ENCODE assay signal across 8 cellular contexts in genomic region chr22:32411388-32411787, GRCh38. TPM values are rescaled to one million over a fixed set of nuclear protein-coding genes. Genes with fewer than 3 reads are reported as not detected.
DNase-seq lines count a peak whose midpoint lies in the region; ATAC-seq, FAIRE-seq and TF ChIP-seq lines count a peak whose summit lies in the region.

No MANE protein-coding gene starts in this region.

- H3K27me3 Mint-ChIP-seq in nephron progenitor cell (ENCODE audit: low read depth, poor library complexity) = peaks cover 28% of the 10 kb centered on the region

- H2AFZ ChIP-seq in endothelial cell of umbilical vein (ENCODE audit: low read depth, low read length) = peak overlapping the region; percentile 91

- peaks cover 26% of the 10 kb centered on the region for H3K4me1 Mint-ChIP-seq in nephron progenitor cell

- dilution Hi-C loops in endothelial cell of umbilical vein (cut with MboI; ENCODE audit: extremely low pct_ligation_motif_present, low sequenced_read_pairs) = no loop called here

- no peaks in the 10 kb centered on the region for H4K20me1 ChIP-seq in endothelial cell of umbilical vein (replicated peaks; ENCODE audit: control insufficient read depth, extremely low read depth, insufficient read depth, low read length)

- peaks cover 0 to 2% of the 10 kb centered on the region in 2 experiments for H3K27me3 ChIP-seq in endothelial cell of umbilical vein (ENCODE audit: control insufficient read depth in 2 of 2, insufficient read depth in 2 of 2, low read length in 2 of 2)

- peaks cover 14% of the 10 kb centered on the region for H3K4me1 ChIP-seq in endothelial cell of umbilical vein (ENCODE audit: control insufficient read depth, extremely low read depth, insufficient read depth, low read length)

- intact Hi-C loops in endothelial cell of umbilical vein (cut with micrococcal nuclease) = no loop called here

- CTCF ChIA-PET in endothelial cell of umbilical vein (lab: Charles Lee) = interaction anchor here (0.7 to 2.6 kb wide), 5 partner anchors 14 to 441 kb away, joined by 3 to 33 read pairs (median 6); partner anchors contain the start of gene FBXO7

- H3K9me1 ChIP-seq in endothelial cell of umbilical vein (replicated peaks; ENCODE audit: control insufficient read depth, extremely low read depth, insufficient read depth, low read length) = no peaks in the 10 kb centered on the region

- no peak for TF ChIP-seq CTCF in endothelial cell of umbilical vein (IDR thresholded peaks at IDR 0.05; ENCODE audit: extremely low read depth in 1 of 2, insufficient read depth in 1 of 2, low read depth in 1 of 2, low read length in 2 of 2)
- TF ChIP-seq CTCF in nephron progenitor cell (IDR thresholded peaks at IDR 0.05) = no peak

- FAIRE-seq in endothelial cell of umbilical vein (lab: Jason Lieb, UNC) = no peak

- POLR2A ChIA-PET in endothelial cell of umbilical vein (lab: Charles Lee) = interaction anchor here (1.2 kb wide), 1 partner anchor 63 kb away, joined by 3 read pairs; the partner anchor contains the start of gene FBXO7

- TF ChIP-seq POLR2A in endothelial cell of umbilical vein (IDR thresholded peaks at IDR 0.05; ENCODE audit: low read depth, low read length) = no peak

- peak overlapping the region; percentile 91 for H3K9ac ChIP-seq in SK-N-MC (ENCODE audit: insufficient read length)
- H3K9ac ChIP-seq in endothelial cell of umbilical vein (replicated peaks; ENCODE audit: extremely low read depth, insufficient read depth, low read length) = peak overlapping the region; percentile 96

- H3K27ac Mint-ChIP-seq in nephron progenitor cell = peak overlapping the region; percentile 29

- H3K9me3 Mint-ChIP-seq in nephron progenitor cell = no peaks in the 10 kb centered on the region

- H3K9me3 ChIP-seq in SK-N-MC (ENCODE audit: low read depth, low read length) (no peaks in the 10 kb centered on the region), endothelial cell of umbilical vein (replicated peaks; ENCODE audit: control insufficient read depth, insufficient read depth, low read length) (no peaks in the 10 kb centered on the region)

- H3K36me3 Mint-ChIP-seq in nephron progenitor cell (ENCODE audit: low read depth) = peaks cover 31% of the 10 kb centered on the region

- no peak overlapping the region for H3K27ac ChIP-seq in SK-N-MC
- H3K27ac ChIP-seq in endothelial cell of umbilical vein (ENCODE audit: insufficient read depth, low read depth, low read length) = peak overlapping the region; percentile 83

- peak overlapping the region; percentile 79 for H3K4me3 ChIP-seq in SK-N-MC
- peak overlapping the region; percentile 98 to 100 (median 100) for H3K4me3 ChIP-seq in endothelial cell of umbilical vein (replicated peaks in 1 of 3; ENCODE audit: insufficient read depth in 1 of 3, low read depth in 1 of 3, low read length in 3 of 3)

- no TSS peak for BruUV-seq in endothelial cell of umbilical vein (replicated peaks; lab: Mats Ljungman, UMichigan)

- H3K79me2 ChIP-seq in endothelial cell of umbilical vein (ENCODE audit: control insufficient read depth, insufficient read depth, low read length) = peaks cover 41% of the 10 kb centered on the region

- H3K36me3 ChIP-seq in SK-N-MC (ENCODE audit: insufficient read depth, low read length) (peaks cover 30% of the 10 kb centered on the region), endothelial cell of umbilical vein (ENCODE audit: control insufficient read depth in 2 of 2, extremely low read depth in 1 of 2, insufficient read depth in 2 of 2, low read length in 2 of 2) (peaks cover 11% of the 10 kb centered on the region in 2 experiments)

- peak overlapping the region; percentile 96 for H3K4me3 Mint-ChIP-seq in nephron progenitor cell

- peak overlapping the region; percentile 97 for H3K4me2 ChIP-seq in endothelial cell of umbilical vein (ENCODE audit: insufficient read depth, low read length)

- DNase-seq in A172 (ENCODE audit: low spot score) (peak; percentile 9), SK-N-MC (ENCODE audit: low read depth, low spot score) (no peak), endothelial cell of umbilical vein (ENCODE audit: low read depth, low spot score) (peak; percentile 50), nephron progenitor cell (no peak), NK-92 (lab: John Stamatoyannopoulos, UW; ENCODE audit: unreplicated experiment) (no peak), amniotic stem cell (lab: John Stamatoyannopoulos, UW) (no peak)
- no peak for DNase-seq in activated CD8-positive, alpha-beta memory T cell treated with anti-CD3 and anti-CD28 coated beads, Interleukin-2, amount 50 U/mL, for 48 hours

- ATAC-seq in GM21360 (IDR thresholded peaks at IDR 0.05; ENCODE audit: unreplicated experiment) = peak; percentile 6

TF ChIP-seq in endothelial cell of umbilical vein, 7 proteins besides CTCF, POLR2A, EP300 and RAD21:
- no peak for TF ChIP-seq MYC (IDR thresholded peaks at IDR 0.05; ENCODE audit: low read depth, low read length)
- TF ChIP-seq GATA2 (IDR thresholded peaks at IDR 0.05; ENCODE audit: insufficient read depth, insufficient read length, low read depth, low read length) = no peak
- TF ChIP-seq FOS (IDR thresholded peaks at IDR 0.05; ENCODE audit: borderline replicate concordance, insufficient read depth, low read length) = no peak
- no peak for TF ChIP-seq EZH2 (IDR thresholded peaks at IDR 0.05; ENCODE audit: borderline replicate concordance, low read depth, low read length, severe bottlenecking)
- TF ChIP-seq JUN (IDR thresholded peaks at IDR 0.05; ENCODE audit: borderline replicate concordance, insufficient read depth, insufficient read length, low read depth) = no peak
- TF ChIP-seq POLR2AphosphoS5 (IDR thresholded peaks at IDR 0.05; ENCODE audit: insufficient read depth, low read depth, low read length) = no peak
- TF ChIP-seq MAX (IDR thresholded peaks at IDR 0.05; ENCODE audit: insufficient read depth, insufficient read length) = no peak

RNA-seq across cellular contexts. Expression of gene RTCB, which starts 0.7 kb away (rescaled TPM):
- total RNA-seq in A172 (2014; rRNA removed; shearing (Covaris generic)) = 107 and 109 TPM in 2 replicates
- 97.4 and 98.7 TPM in 2 replicates for total RNA-seq in endothelial cell of umbilical vein
- 85.2 and 100 TPM in 2 replicates for polyA plus RNA-seq in endothelial cell of umbilical vein
- 121 and 141 TPM in 2 replicates for polyA plus RNA-seq in endothelial cell of umbilical vein (2011; cell fraction: cytosol; rRNA removed)
- 102 and 139 TPM in 2 replicates for polyA plus RNA-seq in endothelial cell of umbilical vein (2011; cell fraction: nucleus; rRNA removed)
- polyA plus RNA-seq in endothelial cell of umbilical vein (2012) = 80.4 and 111 TPM in 2 replicates
- polyA minus RNA-seq in endothelial cell of umbilical vein = 129 and 130 TPM in 2 replicates
- polyA minus RNA-seq in endothelial cell of umbilical vein (2011; cell fraction: cytosol; rRNA and poly(A)+ RNA removed) = 28.2 TPM
- 36.4 and 52.2 TPM in 2 replicates for polyA minus RNA-seq in endothelial cell of umbilical vein (2011; cell fraction: nucleus; rRNA and poly(A)+ RNA removed)

RNA-seq across cellular contexts. Expression of gene BPIFC, which starts 52.9 kb away (rescaled TPM):
- total RNA-seq in A172 (2014; rRNA removed; shearing (Covaris generic)) = not detected in 2 replicates
- total RNA-seq in endothelial cell of umbilical vein = not detected in 2 replicates
- polyA plus RNA-seq in endothelial cell of umbilical vein = not detected in 2 replicates
- polyA plus RNA-seq in endothelial cell of umbilical vein (2011; cell fraction: cytosol; rRNA removed) = not detected in 2 replicates
- 0.08 TPM in 1 of 2 replicates, not detected in the other for polyA plus RNA-seq in endothelial cell of umbilical vein (2011; cell fraction: nucleus; rRNA removed)
- not detected in 2 replicates for polyA plus RNA-seq in endothelial cell of umbilical vein (2012)
- polyA minus RNA-seq in endothelial cell of umbilical vein = not detected in 2 replicates
- polyA minus RNA-seq in endothelial cell of umbilical vein (2011; cell fraction: cytosol; rRNA and poly(A)+ RNA removed) = not detected
- polyA minus RNA-seq in endothelial cell of umbilical vein (2011; cell fraction: nucleus; rRNA and poly(A)+ RNA removed) = not detected in 2 replicates

RNA-seq across cellular contexts. Expression of gene RFPL3, which starts 53.7 kb away (rescaled TPM):
- not detected in 2 replicates for total RNA-seq in A172 (2014; rRNA removed; shearing (Covaris generic))
- total RNA-seq in endothelial cell of umbilical vein = not detected in 2 replicates
- not detected in 2 replicates for polyA plus RNA-seq in endothelial cell of umbilical vein
- polyA plus RNA-seq in endothelial cell of umbilical vein (2011; cell fraction: cytosol; rRNA removed) = not detected in 2 replicates
- polyA plus RNA-seq in endothelial cell of umbilical vein (2011; cell fraction: nucleus; rRNA removed) = not detected in 2 replicates
- polyA plus RNA-seq in endothelial cell of umbilical vein (2012) = not detected in 2 replicates
- not detected in 2 replicates for polyA minus RNA-seq in endothelial cell of umbilical vein
- polyA minus RNA-seq in endothelial cell of umbilical vein (2011; cell fraction: cytosol; rRNA and poly(A)+ RNA removed) = not detected
- polyA minus RNA-seq in endothelial cell of umbilical vein (2011; cell fraction: nucleus; rRNA and poly(A)+ RNA removed) = not detected in 2 replicates

Comparison
In these comparisons a context has a peak if more than half of its experiments do, and no peak if none do; other contexts are left out.
1. DNase-seq: peak in A172 (single experiment) and endothelial cell of umbilical vein (single experiment); none in SK-N-MC (single experiment), nephron progenitor cell (single experiment), NK-92 (single experiment), activated CD8-positive, alpha-beta memory T cell treated with anti-CD3 and anti-CD28 coated beads, Interleukin-2, amount 50 U/mL, for 48 hours (single experiment) and amniotic stem cell (single experiment).